11 cellular contexts compared by ENCODE assay signal in the genomic region with DNA sequence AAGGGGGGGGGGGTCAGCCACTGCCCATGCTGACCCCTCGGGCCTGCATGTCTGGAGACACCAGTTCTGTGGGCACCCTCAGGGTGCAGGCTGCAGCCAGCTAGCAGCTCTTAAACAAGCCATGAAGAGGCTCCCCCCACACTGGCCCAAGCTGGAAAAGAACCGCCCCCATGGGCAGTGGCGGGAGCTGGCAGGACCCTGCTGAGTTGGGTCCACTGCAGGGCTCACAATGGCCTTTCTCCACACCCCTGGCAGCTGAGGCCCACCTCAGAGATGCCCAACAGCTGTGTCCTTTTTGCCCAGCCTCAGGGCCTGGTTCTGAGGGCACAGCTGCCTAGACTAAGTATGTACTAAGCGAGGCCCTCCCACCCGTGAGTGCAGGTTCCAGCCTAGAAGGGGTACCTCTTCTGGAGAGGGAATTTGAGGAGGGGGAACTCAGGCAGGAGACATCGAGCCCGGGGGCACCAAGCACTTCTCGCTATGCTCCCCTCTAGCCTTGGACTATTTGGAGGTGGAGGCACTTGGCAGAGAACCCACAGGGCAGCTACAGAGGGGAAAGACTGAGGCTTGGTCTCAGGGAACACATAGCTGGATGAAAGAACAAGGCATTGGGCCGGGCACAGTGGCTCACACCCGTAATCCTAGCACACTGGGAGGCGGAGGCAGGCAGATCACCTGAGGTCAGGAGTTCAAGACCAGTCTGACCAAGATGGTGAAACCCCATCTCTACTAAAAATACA. TPM values are rescaled to one million over a fixed set of nuclear protein-coding genes. Genes with fewer than 3 reads are reported as not detected.
DNase-seq lines count a peak whose midpoint lies in the region; ATAC-seq, FAIRE-seq and TF ChIP-seq lines count a peak whose summit lies in the region.
"Had no signal": no experiment of that assay in that cellular context is flagged by ENCODE, and none has a peak within 500 bp of the region (broad histone marks: within the 10 kb centered on the region; RNA-seq: fewer than 3 reads in every experiment).

No MANE protein-coding gene starts in this region.

- no peaks in the 10 kb centered on the region for H3K9me3 Mint-ChIP-seq in activated naive CD8-positive, alpha-beta T cell (ENCODE audit: low read depth)
- H3K9me3 Mint-ChIP-seq in activated naive CD8-positive, alpha-beta T cell treated with anti-CD3 and anti-CD28 coated beads for 36 hours: no peaks in the 10 kb centered on the region
- H3K9me3 Mint-ChIP-seq in neural crest cell: no peaks in the 10 kb centered on the region

- H3K79me1 ChIP-seq in H1 (ENCODE audit: low read depth, low read length): peaks cover 10% of the 10 kb centered on the region; the same call in 1 of the 2 replicates

- H2AFZ ChIP-seq in H1 (ENCODE audit: low read length): no peak overlapping the region

- peaks cover 10% of the 10 kb centered on the region for H3K23me2 ChIP-seq in H1 (ENCODE audit: low read depth, low read length)

- H3K27ac Mint-ChIP-seq in activated naive CD8-positive, alpha-beta T cell: peak overlapping the region; percentile 68
- no peak overlapping the region for H3K27ac Mint-ChIP-seq in activated naive CD8-positive, alpha-beta T cell treated with anti-CD3 and anti-CD28 coated beads for 36 hours
- H3K27ac Mint-ChIP-seq in neural crest cell (ENCODE audit: unreplicated experiment): no peak overlapping the region

- no peak for ATAC-seq in GM21447 (IDR thresholded peaks at IDR 0.05; ENCODE audit: unreplicated experiment)
- ATAC-seq in HG02973 (IDR thresholded peaks at IDR 0.05; ENCODE audit: unreplicated experiment): no peak

- H2BK120ac ChIP-seq in H1 (replicated peaks; ENCODE audit: low read depth, low read length): no peak overlapping the region

- H3K36me3 ChIP-seq in H1 (ENCODE audit: control insufficient read depth in 2 of 4, insufficient read depth in 4 of 4, low read length in 3 of 4): no peaks in the 10 kb centered on the region
- H3K36me3 ChIP-seq in transverse colon: no peaks in the 10 kb centered on the region

- TF ChIP-seq POLR2A in H1 (IDR thresholded peaks at IDR 0.05; ENCODE audit: control extremely low read depth in 1 of 2, low read depth in 2 of 2, low read length in 2 of 2) (no peak), transverse colon (IDR thresholded peaks at IDR 0.05) (no peak)

- TF ChIP-seq EP300 in H1 (IDR thresholded peaks at IDR 0.05; ENCODE audit: borderline replicate concordance in 1 of 2, low read depth in 2 of 2, low read length in 2 of 2) (no peak), transverse colon (IDR thresholded peaks at IDR 0.05; ENCODE audit: low read depth) (no peak)

- peak overlapping the region; percentile 52 for H4K91ac ChIP-seq in H1 (replicated peaks; ENCODE audit: insufficient read length, low read length)

- no peaks in the 10 kb centered on the region for H3K27me3 Mint-ChIP-seq in activated naive CD8-positive, alpha-beta T cell
- no peaks in the 10 kb centered on the region for H3K27me3 Mint-ChIP-seq in activated naive CD8-positive, alpha-beta T cell treated with anti-CD3 and anti-CD28 coated beads for 36 hours
- H3K27me3 Mint-ChIP-seq in neural crest cell (ENCODE audit: low read depth): peaks cover 15% of the 10 kb centered on the region

- no peaks in the 10 kb centered on the region for H3K79me2 ChIP-seq in H1 (ENCODE audit: control insufficient read depth in 1 of 2, insufficient read depth in 2 of 2, low read length in 2 of 2)

- H3K4me3 Mint-ChIP-seq in activated naive CD8-positive, alpha-beta T cell: no peak overlapping the region
- no peak overlapping the region for H3K4me3 Mint-ChIP-seq in activated naive CD8-positive, alpha-beta T cell treated with anti-CD3 and anti-CD28 coated beads for 36 hours
- peak overlapping the region; percentile 90 for H3K4me3 Mint-ChIP-seq in neural crest cell

- no peak overlapping the region for H2BK5ac ChIP-seq in H1 (ENCODE audit: low read depth, low read length)

- no peak overlapping the region for H3K9ac ChIP-seq in H1 (replicated peaks in 1 of 4; ENCODE audit: extremely low read depth in 1 of 4, low read depth in 3 of 4, low read length in 3 of 4)

- 70% methylated on average over 10 of the region's 11 CpGs; no CpG with 5 or more reads in 1 of the 2 experiments for WGBS in H1 (ENCODE audit: extremely low coverage in 1 of 2, insufficient coverage in 1 of 2, insufficient read length in 1 of 2, insufficient replicate concordance in 2 of 2, low coverage in 1 of 2, low lambda C conversion rate in 2 of 2, missing lambda C conversion rate in 1 of 2), 2 experiments
- 56% methylated on average over 10 of the region's 11 CpGs; no CpG with 5 or more reads in 1 of the 2 donors for WGBS in transverse colon (ENCODE audit: low coverage in 1 of 2), 2 donors

- peak overlapping the region; percentile 13 for H3K56ac ChIP-seq in H1 (replicated peaks; ENCODE audit: insufficient read length, low read depth, low read length)

- no peak overlapping the region; the same call in 1 of the 2 replicates for H3K18ac ChIP-seq in H1 (ENCODE audit: extremely low read depth, low read length)

- FAIRE-seq in H1 (lab: Jason Lieb, UNC): no peak

- H3K4me1 ChIP-seq in H1 (replicated peaks in 1 of 4; ENCODE audit: control insufficient read depth in 3 of 4, insufficient read depth in 4 of 4, low read length in 3 of 4) (peaks cover 30 to 72% (median 51%) of the 10 kb centered on the region in 4 experiments), transverse colon (peaks cover 66 to 80% (median 72%) of the 10 kb centered on the region in 4 donors)

- no peak overlapping the region for H2BK12ac ChIP-seq in H1 (ENCODE audit: low read depth, low read length)

- no peak for DNase-seq in activated naive CD8-positive, alpha-beta T cell treated with anti-CD3 and anti-CD28 coated beads for 36 hours
- DNase-seq in H1 (ENCODE audit: low read depth in 1 of 2, low spot score in 2 of 2) (no peak), neural crest cell (ENCODE audit: low read depth, low spot score) (no peak), transverse colon (no peak), RPMI8226 (no peak)
- DNase-seq: ACHN, NCI-H526, T-helper 2 cell had no signal

- no peak overlapping the region for H3K4ac ChIP-seq in H1 (replicated peaks; ENCODE audit: insufficient read length, low read depth, low read length)

- peaks cover 0 to 9% of the 10 kb centered on the region in 2 experiments for H4K20me1 ChIP-seq in H1 (replicated peaks in 1 of 2; ENCODE audit: control insufficient read depth in 1 of 2, insufficient read depth in 2 of 2, low read length in 2 of 2)

- H3K14ac ChIP-seq in H1 (ENCODE audit: insufficient read length): no peak overlapping the region

- H3K27ac ChIP-seq in H1 (ENCODE audit: low read depth, low read length) (no peak overlapping the region), transverse colon (peak overlapping the region; percentile 94 to 98 (median 96))

- H3K36me3 Mint-ChIP-seq in activated naive CD8-positive, alpha-beta T cell: no peaks in the 10 kb centered on the region
- H3K36me3 Mint-ChIP-seq in activated naive CD8-positive, alpha-beta T cell treated with anti-CD3 and anti-CD28 coated beads for 36 hours: no peaks in the 10 kb centered on the region
- H3K36me3 Mint-ChIP-seq in neural crest cell (ENCODE audit: low read depth): no peaks in the 10 kb centered on the region

- peaks cover 0 to 15% (median 10%) of the 10 kb centered on the region in 4 experiments; a peak in 6 of 7 replicates for H3K27me3 ChIP-seq in H1 (replicated peaks in 1 of 4; ENCODE audit: control insufficient read depth in 3 of 4, extremely low read depth in 1 of 4, insufficient read depth in 3 of 4, low read length in 3 of 4)
- no peaks in the 10 kb centered on the region for H3K27me3 ChIP-seq in transverse colon

- 0 out of 2 replicates have a peak overlapping the region, but pooled peaks have one; percentile 29 for H2BK15ac ChIP-seq in H1 (ENCODE audit: low read length)

- POLR2A ChIA-PET in H1 (lab: Charles Lee; ENCODE audit: partially characterized antibody): interaction anchor here (0.6 to 5.8 kb wide), 20 partner anchors 9 to 581 kb away, joined by 3 to 64 read pairs (median 4); a partner anchor contains a TSS

- TF ChIP-seq CTCF in H1 (IDR thresholded peaks at IDR 0.05; ENCODE audit: control extremely low read depth in 1 of 3, insufficient read depth in 1 of 3, low read depth in 1 of 3, low read length in 3 of 3) (no peak), neural crest cell (conservative IDR thresholded peaks at IDR 0.05) (no peak), transverse colon (IDR thresholded peaks at IDR 0.05) (no peak)

- intact Hi-C loops in transverse colon (cut with DNase I; ENCODE audit: low total_unique reads): no loop called here

- no peak overlapping the region for H2AK5ac ChIP-seq in H1 (ENCODE audit: low read depth, low read length)

- H4K5ac ChIP-seq in H1 (ENCODE audit: insufficient read length, low read depth, low read length): no peak overlapping the region

- no peak for TF ChIP-seq RAD21 in H1 (IDR thresholded peaks at IDR 0.05 in 1 of 2, conservative IDR thresholded peaks at IDR 0.05 in 1 of 2; ENCODE audit: low read depth in 2 of 2, low read length in 2 of 2)

- no peaks in the 10 kb centered on the region for H3K9me3 ChIP-seq in H1 (ENCODE audit: insufficient read depth in 2 of 2, low read depth in 1 of 2, low read length in 1 of 2)
- H3K9me3 ChIP-seq in transverse colon: no peaks in the 10 kb centered on the region

- no peak overlapping the region for H4K8ac ChIP-seq in H1 (ENCODE audit: extremely low read depth, insufficient read depth, low read length)

- H3K4me1 Mint-ChIP-seq in activated naive CD8-positive, alpha-beta T cell (ENCODE audit: low read depth): peaks cover 73% of the 10 kb centered on the region
- H3K4me1 Mint-ChIP-seq in activated naive CD8-positive, alpha-beta T cell treated with anti-CD3 and anti-CD28 coated beads for 36 hours: peaks cover 67% of the 10 kb centered on the region
- peaks cover 75% of the 10 kb centered on the region for H3K4me1 Mint-ChIP-seq in neural crest cell

- H3K4me2 ChIP-seq in H1 (ENCODE audit: insufficient read depth in 1 of 2, low read depth in 2 of 2, low read length in 2 of 2): peak overlapping the region; percentile 34 to 75; a peak in 3 of 4 replicates

- no peak overlapping the region for H2BK20ac ChIP-seq in H1 (ENCODE audit: low read length)

- in situ Hi-C loops in transverse colon (cut with MboI; ENCODE audit: low pct_ligation_motif_present in 1 of 4, low pct_unique_long_range_greater_than_20kb in 1 of 4, low sequenced_read_pairs in 3 of 4): loop anchor here in 1 of 4 donors (10.0 kb wide), 1 partner anchor 49 kb away; no protein-coding TSS in a partner anchor

- H3K23ac ChIP-seq in H1 (ENCODE audit: insufficient read length): no peak overlapping the region

- CTCF ChIA-PET in H1 (lab: Charles Lee; ENCODE audit: partially characterized antibody): interaction anchor here (0.6 to 38.4 kb wide), 16 partner anchors 9 to 152 kb away, joined by 3 to 876 read pairs (median 4); a partner anchor contains a TSS

- peak overlapping the region in 1 of 4 experiments; percentile 18; a peak in 2 of 8 replicates for H3K4me3 ChIP-seq in H1 (ENCODE audit: extremely low read depth in 1 of 4, insufficient read depth in 2 of 4, low read depth in 3 of 4, low read length in 4 of 4)
- peak overlapping the region in 2 of 4 donors; percentile 74 to 89 for H3K4me3 ChIP-seq in transverse colon

RNA-seq across cellular contexts. Expression of a gene that starts 3.2 kb away (rescaled TPM):
- 10 to 100 TPM; 11.4 to 12.1 TPM for total RNA-seq in activated naive CD8-positive, alpha-beta T cell treated with anti-CD3 and anti-CD28 coated beads for 36 hours
- 10.2 and 11.8 TPM in 2 replicates for total RNA-seq in H1 (2021; fragmentation: NEBNext Ultra II Directional; extraction: Animal tissue kit (Norgen Biotek cat#: 25700))
- 6.4 and 8.2 TPM in 2 replicates for polyA plus RNA-seq in H1 (2011; rRNA removed)
- polyA plus RNA-seq in H1 (2011; cell fraction: cytosol; rRNA removed): 7.4 TPM
- 13.1 TPM for polyA plus RNA-seq in H1 (2011; cell fraction: nucleus; rRNA removed)
- polyA plus RNA-seq in H1 (2012, experiment 1 of 2): 7.9 to 11.1 TPM (median 10.1 TPM) in 4 replicates
- polyA plus RNA-seq in H1 (2012, experiment 2 of 2): 7.6 TPM
- 5.0 TPM for polyA plus RNA-seq in H1 (2013, experiment 1 of 2)
- polyA plus RNA-seq in H1 (2013, experiment 2 of 2): 4.5 TPM
- 8.4 and 11.6 TPM in 2 replicates for polyA minus RNA-seq in H1 (2011; rRNA and poly(A)+ RNA removed)
- 6.2 TPM for polyA minus RNA-seq in H1 (2011; cell fraction: cytosol; rRNA and poly(A)+ RNA removed)
- 4.3 TPM for polyA minus RNA-seq in H1 (2011; cell fraction: nucleus; rRNA and poly(A)+ RNA removed)
- total RNA-seq in neural crest cell: 15.0 and 15.3 TPM in 2 replicates
- 10 to 100 TPM; 32.6 to 82.6 (median 58.6) TPM for total RNA-seq in transverse colon

RNA-seq across cellular contexts. Expression of a gene that starts 11.7 kb away (rescaled TPM):
- total RNA-seq in activated naive CD8-positive, alpha-beta T cell treated with anti-CD3 and anti-CD28 coated beads for 36 hours: 100 to 1,000 TPM; 103 to 107 TPM
- total RNA-seq in H1 (2021; fragmentation: NEBNext Ultra II Directional; extraction: Animal tissue kit (Norgen Biotek cat#: 25700)): 81.7 and 90.6 TPM in 2 replicates
- 92.7 and 120 TPM in 2 replicates for polyA plus RNA-seq in H1 (2011; rRNA removed)
- 91.0 TPM for polyA plus RNA-seq in H1 (2011; cell fraction: cytosol; rRNA removed)
- polyA plus RNA-seq in H1 (2011; cell fraction: nucleus; rRNA removed): 355 TPM
- 73.6 to 99.4 TPM (median 93.5 TPM) in 4 replicates for polyA plus RNA-seq in H1 (2012, experiment 1 of 2)
- polyA plus RNA-seq in H1 (2012, experiment 2 of 2): 83.6 TPM
- 42.8 TPM for polyA plus RNA-seq in H1 (2013, experiment 1 of 2)
- 41.6 TPM for polyA plus RNA-seq in H1 (2013, experiment 2 of 2)
- polyA minus RNA-seq in H1 (2011; rRNA and poly(A)+ RNA removed): 126 and 205 TPM in 2 replicates
- polyA minus RNA-seq in H1 (2011; cell fraction: cytosol; rRNA and poly(A)+ RNA removed): 93.1 TPM
- polyA minus RNA-seq in H1 (2011; cell fraction: nucleus; rRNA and poly(A)+ RNA removed): 141 TPM
- total RNA-seq in neural crest cell (147 and 154 TPM in 2 replicates), transverse colon (100 to 1,000 TPM in 2 of 4 donors, 10 to 100 TPM in 2; 64.3 to 294 (median 112) TPM)

RNA-seq across cellular contexts. Expression of a gene that starts 34.4 kb away (rescaled TPM):
- total RNA-seq in activated naive CD8-positive, alpha-beta T cell treated with anti-CD3 and anti-CD28 coated beads for 36 hours: 1 to 10 TPM; 4.8 to 5.8 TPM
- 4.3 and 4.6 TPM in 2 replicates for total RNA-seq in H1 (2021; fragmentation: NEBNext Ultra II Directional; extraction: Animal tissue kit (Norgen Biotek cat#: 25700))
- polyA plus RNA-seq in H1 (2011; rRNA removed): 1.5 and 3.4 TPM in 2 replicates
- 0.79 TPM for polyA plus RNA-seq in H1 (2011; cell fraction: cytosol; rRNA removed)
- 4.7 TPM for polyA plus RNA-seq in H1 (2011; cell fraction: nucleus; rRNA removed)
- polyA plus RNA-seq in H1 (2012, experiment 1 of 2): 5.4 to 7.1 TPM (median 6.1 TPM) in 4 replicates
- 6.5 TPM for polyA plus RNA-seq in H1 (2012, experiment 2 of 2)
- polyA plus RNA-seq in H1 (2013, experiment 1 of 2): 3.1 TPM
- polyA plus RNA-seq in H1 (2013, experiment 2 of 2): 3.0 TPM
- polyA minus RNA-seq in H1 (2011; rRNA and poly(A)+ RNA removed): 1.4 and 2.9 TPM in 2 replicates
- polyA minus RNA-seq in H1 (2011; cell fraction: cytosol; rRNA and poly(A)+ RNA removed): 2.5 TPM
- 2.7 TPM for polyA minus RNA-seq in H1 (2011; cell fraction: nucleus; rRNA and poly(A)+ RNA removed)
- 2.5 and 2.8 TPM in 2 replicates for total RNA-seq in neural crest cell
- 10 to 100 TPM in 1 of 4 donors, 1 to 10 TPM in 3; 4.8 to 18.0 (median 7.3) TPM for total RNA-seq in transverse colon

RNA-seq across cellular contexts. Expression of a gene that starts 50.7 kb away (rescaled TPM):
- not detected for total RNA-seq in activated naive CD8-positive, alpha-beta T cell treated with anti-CD3 and anti-CD28 coated beads for 36 hours
- total RNA-seq in H1 (2021; fragmentation: NEBNext Ultra II Directional; extraction: Animal tissue kit (Norgen Biotek cat#: 25700)): not detected in 2 replicates
- 0.03 TPM in 1 of 2 replicates, not detected in the other for polyA plus RNA-seq in H1 (2011; rRNA removed)
- 0.06 TPM for polyA plus RNA-seq in H1 (2011; cell fraction: cytosol; rRNA removed)
- polyA plus RNA-seq in H1 (2011; cell fraction: nucleus; rRNA removed): not detected
- not detected in 4 replicates for polyA plus RNA-seq in H1 (2012, experiment 1 of 2)
- polyA plus RNA-seq in H1 (2012, experiment 2 of 2): not detected
- not detected for polyA plus RNA-seq in H1 (2013, experiment 1 of 2)
- not detected for polyA plus RNA-seq in H1 (2013, experiment 2 of 2)
- not detected in 2 replicates for polyA minus RNA-seq in H1 (2011; rRNA and poly(A)+ RNA removed)
- polyA minus RNA-seq in H1 (2011; cell fraction: cytosol; rRNA and poly(A)+ RNA removed): not detected
- polyA minus RNA-seq in H1 (2011; cell fraction: nucleus; rRNA and poly(A)+ RNA removed): not detected
- total RNA-seq in neural crest cell: not detected in 2 replicates
- total RNA-seq in transverse colon: 10 to 100 TPM in 1 of 4 donors, 1 to 10 TPM in 1, not detected in 2; 2.6 to 38.9 TPM

RNA-seq across cellular contexts. Expression of a gene that starts 55.8 kb away (rescaled TPM):
- 10 to 100 TPM; 62.7 to 66.7 TPM for total RNA-seq in activated naive CD8-positive, alpha-beta T cell treated with anti-CD3 and anti-CD28 coated beads for 36 hours
- total RNA-seq in H1 (2021; fragmentation: NEBNext Ultra II Directional; extraction: Animal tissue kit (Norgen Biotek cat#: 25700)): 66.5 and 69.2 TPM in 2 replicates
- 18.2 and 24.1 TPM in 2 replicates for polyA plus RNA-seq in H1 (2011; rRNA removed)
- polyA plus RNA-seq in H1 (2011; cell fraction: cytosol; rRNA removed): 39.2 TPM
- polyA plus RNA-seq in H1 (2011; cell fraction: nucleus; rRNA removed): 50.9 TPM
- polyA plus RNA-seq in H1 (2012, experiment 1 of 2): 47.3 to 75.1 TPM (median 51.3 TPM) in 4 replicates
- 24.4 TPM for polyA plus RNA-seq in H1 (2012, experiment 2 of 2)
- 59.8 TPM for polyA plus RNA-seq in H1 (2013, experiment 1 of 2)
- polyA plus RNA-seq in H1 (2013, experiment 2 of 2): 53.4 TPM
- 35.9 and 42.1 TPM in 2 replicates for polyA minus RNA-seq in H1 (2011; rRNA and poly(A)+ RNA removed)
- 35.1 TPM for polyA minus RNA-seq in H1 (2011; cell fraction: cytosol; rRNA and poly(A)+ RNA removed)
- polyA minus RNA-seq in H1 (2011; cell fraction: nucleus; rRNA and poly(A)+ RNA removed): 36.6 TPM
- total RNA-seq in neural crest cell (147 and 153 TPM in 2 replicates), transverse colon (100 to 1,000 TPM in 2 of 4 donors, 10 to 100 TPM in 2; 73.9 to 258 (median 90.6) TPM)
